Comparison of ENCODE assay signal across 31 cellular contexts in the genomic region with DNA sequence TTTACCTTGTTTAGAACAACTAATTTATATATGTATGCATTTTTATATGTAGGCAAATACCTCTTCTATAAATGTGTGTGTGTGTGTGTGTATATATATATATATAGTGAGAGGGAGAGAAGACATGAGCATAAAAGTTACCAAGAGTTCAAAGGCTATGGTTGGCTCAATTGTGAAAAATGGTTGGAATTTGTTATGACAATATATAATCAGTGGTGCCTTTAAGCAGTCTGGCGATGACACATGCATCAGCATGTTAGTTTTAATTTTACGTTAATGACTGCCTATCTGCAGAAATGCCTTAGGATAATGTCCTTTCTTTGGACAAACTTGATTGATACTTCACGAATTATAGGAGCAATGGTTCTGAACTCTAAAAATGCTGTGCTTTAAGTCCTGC.
"Had no signal": no experiment of that assay in that cellular context is flagged by ENCODE, and none has a peak within 500 bp of the region (broad histone marks: within the 10 kb centered on the region; RNA-seq: fewer than 3 reads in every experiment).

No MANE protein-coding gene starts in this region.

- H3K9me3 ChIP-seq: esophagus squamous epithelium, lower lobe of right lung, mucosa of descending colon, neutrophil, pancreas, prostate gland, right atrium auricular region, stomach, testis, tibial artery had no signal

- H3K27ac Mint-ChIP-seq: immature natural killer cell; memory B cell; mesothelial cell of epicardium; naive B cell; natural killer cell treated with Interleukin-12 subunit alpha and Interleukin-12 subunit beta and Interleukin-15 and Interleukin-18, amount 100 ng/mL, for 72 hours; stimulated activated effector memory CD8-positive, alpha-beta T cell treated with anti-CD3 and anti-CD28 coated beads, Interleukin-12 subunit alpha, Interleukin-12 subunit beta, amount 100 ng/mL, for 72 hours; type B pancreatic cell had no signal

- H3K4me1 Mint-ChIP-seq: immature natural killer cell; memory B cell; naive B cell; neural crest cell; stimulated activated effector memory CD8-positive, alpha-beta T cell treated with anti-CD3 and anti-CD28 coated beads, Interleukin-12 subunit alpha, Interleukin-12 subunit beta, amount 100 ng/mL, for 72 hours had no signal

- H3K9me3 Mint-ChIP-seq: memory B cell, neural crest cell, type B pancreatic cell had no signal

- H3K27me3 ChIP-seq: esophagus squamous epithelium, neutrophil, pancreas, right atrium auricular region, stomach, testis, tibial artery had no signal

- DNase-seq: dermis blood vessel endothelial cell; effector memory CD4-positive, alpha-beta T cell; erythroblast; esophagus squamous epithelium; hypothalamus; immature natural killer cell; islet precursor cell; left ventricle myocardium superior; lower lobe of right lung; mucosa of descending colon; naive B cell; pancreas; stimulated activated CD4-positive, alpha-beta T cell treated with anti-CD3 and anti-CD28 coated beads, Interleukin-2, amount 100 ng/mL, for 24 hours; stimulated activated CD4-positive, alpha-beta T cell treated with anti-CD3 and anti-CD28 coated beads, Interleukin-4, amount 100 ng/mL, for 24 hours; stimulated activated naive CD4-positive, alpha-beta T cell treated with Interleukin-2 at 50 U/mL for 16 hours; stomach; testis; tibial artery had no signal

- H3K4me1 ChIP-seq: esophagus squamous epithelium, lower lobe of right lung, pancreas, prostate gland, right atrium auricular region, testis, tibial artery had no signal

- H3K36me3 Mint-ChIP-seq: immature natural killer cell; memory B cell; mesothelial cell of epicardium; naive B cell; natural killer cell treated with Interleukin-12 subunit alpha and Interleukin-12 subunit beta and Interleukin-15 and Interleukin-18, amount 100 ng/mL, for 72 hours; stimulated activated effector memory CD8-positive, alpha-beta T cell treated with anti-CD3 and anti-CD28 coated beads, Interleukin-12 subunit alpha, Interleukin-12 subunit beta, amount 100 ng/mL, for 72 hours; type B pancreatic cell had no signal

- FAIRE-seq: endothelial cell of umbilical vein, frontal cortex, pancreas had no signal

- H3K4me3 ChIP-seq: coronary artery, esophagus squamous epithelium, lower lobe of right lung, mucosa of descending colon, pancreas, prostate gland, right atrium auricular region, stomach, testis, tibial artery had no signal

- H3K27ac ChIP-seq: coronary artery, esophagus squamous epithelium, lower lobe of right lung, neutrophil, pancreas, prostate gland, right atrium auricular region, stomach, testis, tibial artery had no signal

- H3K4me3 Mint-ChIP-seq: immature natural killer cell; memory B cell; mesothelial cell of epicardium; naive B cell; natural killer cell treated with Interleukin-12 subunit alpha and Interleukin-12 subunit beta and Interleukin-15 and Interleukin-18, amount 100 ng/mL, for 72 hours; neural crest cell; stimulated activated effector memory CD8-positive, alpha-beta T cell treated with anti-CD3 and anti-CD28 coated beads, Interleukin-12 subunit alpha, Interleukin-12 subunit beta, amount 100 ng/mL, for 72 hours; type B pancreatic cell had no signal

- H3K36me3 ChIP-seq: esophagus squamous epithelium, lower lobe of right lung, neutrophil, pancreas, prostate gland, right atrium auricular region, stomach, tibial artery had no signal

- H3K27me3 Mint-ChIP-seq: memory B cell; naive B cell; natural killer cell treated with Interleukin-12 subunit alpha and Interleukin-12 subunit beta and Interleukin-15 and Interleukin-18, amount 100 ng/mL, for 72 hours had no signal

- ATAC-seq: left ventricle myocardium superior; lower lobe of right lung; mucosa of descending colon; natural killer cell treated with Interleukin-12 subunit alpha and Interleukin-12 subunit beta and Interleukin-15 and Interleukin-18, amount 100 ng/mL, for 72 hours; pancreas; sciatic nerve; stimulated activated effector memory CD8-positive, alpha-beta T cell treated with anti-CD3 and anti-CD28 coated beads, Interleukin-12 subunit alpha, Interleukin-12 subunit beta, amount 100 ng/mL, for 72 hours had no signal
